ENCODE assay signal across 18 cellular contexts in the genomic region with DNA sequence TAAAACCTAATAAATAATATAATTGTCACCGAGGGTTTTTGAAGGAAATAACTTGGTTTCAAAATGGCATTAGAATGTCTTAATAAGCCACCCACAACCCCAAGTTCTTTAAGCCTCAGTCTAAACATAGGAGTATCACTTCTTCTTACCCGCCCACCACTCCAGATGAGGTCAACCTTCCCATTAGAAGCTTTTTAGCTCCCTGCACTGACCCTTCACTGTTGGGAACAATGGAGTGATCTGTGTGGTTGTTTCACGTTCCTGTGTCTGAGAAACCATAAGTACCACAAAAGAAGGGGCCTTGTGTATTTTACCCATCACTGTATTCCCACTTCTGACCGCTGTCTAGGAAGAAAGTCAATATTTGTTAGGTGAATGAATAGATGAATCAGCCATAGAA.
A peak's percentile ranks its signal among the peaks of the same experiment; 100 is the strongest.
DNase-seq lines count a peak whose midpoint lies in the region; ATAC-seq, FAIRE-seq and TF ChIP-seq lines count a peak whose summit lies in the region.
"Had no signal": no experiment of that assay in that cellular context is flagged by ENCODE, and none has a peak within 500 bp of the region (broad histone marks: within the 10 kb centered on the region; RNA-seq: fewer than 3 reads in every experiment).

No MANE protein-coding gene starts in this region.

- CTCF ChIA-PET in HEK293T (lab: Yijun Ruan, JAX) = no interaction called here

- POLR2A ChIA-PET in HEK293T (lab: Yijun Ruan, JAX) = no interaction called here

- peak; percentile 38 for DNase-seq in NCI-H748 (lab: John Stamatoyannopoulos, UW; ENCODE audit: unreplicated experiment)
- DNase-seq in NCI-H748 treated with DMSO at 0.1 percent for 48 hours (lab: John Stamatoyannopoulos, UW) = no peak
- DNase-seq in SK-MEL-5 (ENCODE audit: low read depth, low spot score) = peak; percentile 71
- peak; percentile 2 for DNase-seq in urothelium cell line (ENCODE audit: low spot score)
- DNase-seq in stimulated activated CD4-positive, alpha-beta T cell treated with anti-CD3 and anti-CD28 coated beads, Interleukin-15, amount 100 ng/mL, for 24 hours = no peak
- no peak for DNase-seq in stimulated activated CD4-positive, alpha-beta T cell treated with anti-CD3 and anti-CD28 coated beads, Interleukin-4, amount 100 ng/mL, for 4 hours
- no peak for DNase-seq in HEK293T (ENCODE audit: extremely low spot score)
- DNase-seq: CD8-positive, alpha-beta T cell; GF-D8; HFFc6; NCI-H1105 treated with DMSO at 0.1 percent for 48 hours; NCI-H1930; SHP77; T-helper 2 cell had no signal

- peak; percentile 59 for ATAC-seq in HG02678 (IDR thresholded peaks at IDR 0.05; ENCODE audit: unreplicated experiment)
- ATAC-seq: CD8-positive, alpha-beta T cell had no signal

- no peak for FAIRE-seq in urothelium cell line (lab: Jason Lieb, UNC)
- FAIRE-seq: D721Med, HTR-8/SVneo, RCC 7860 had no signal

- in situ Hi-C loops in SK-MEL-5 (cut with HindIII; ENCODE audit: low pct_unique_long_range_greater_than_20kb, low sequenced_read_pairs) = no loop called here

TF ChIP-seq in HEK293T, 16 proteins besides CTCF, POLR2A, EP300 and RAD21:
- no peak for TF ChIP-seq FOXK2 (IDR thresholded peaks at IDR 0.05)
- TF ChIP-seq L3MBTL2 (conservative IDR thresholded peaks at IDR 0.05) = no peak
- TF ChIP-seq CTBP1 (IDR thresholded peaks at IDR 0.05; ENCODE audit: borderline replicate concordance) = no peak
- TF ChIP-seq HDGF (IDR thresholded peaks at IDR 0.05; ENCODE audit: borderline replicate concordance) = no peak
- TF ChIP-seq PKNOX1 (IDR thresholded peaks at IDR 0.05) = no peak
- no peak for TF ChIP-seq LEF1 (IDR thresholded peaks at IDR 0.05; ENCODE audit: borderline replicate concordance)
- TF ChIP-seq FOXM1 (IDR thresholded peaks at IDR 0.05; ENCODE audit: borderline replicate concordance) = no peak
- no peak for TF ChIP-seq ARNT (IDR thresholded peaks at IDR 0.05)
- no peak for TF ChIP-seq BHLHE40 (IDR thresholded peaks at IDR 0.05; ENCODE audit: borderline replicate concordance)
- no peak for TF ChIP-seq FOXA1 (IDR thresholded peaks at IDR 0.05)
- no peak for TF ChIP-seq ZNF384 (IDR thresholded peaks at IDR 0.05)
- TF ChIP-seq SP1 (IDR thresholded peaks at IDR 0.05) = no peak
- no peak for TF ChIP-seq TARDBP (IDR thresholded peaks at IDR 0.05)

Comparison
In these comparisons a context has a peak if more than half of its experiments do, and no peak if none do; other contexts are left out.
1. DNase-seq: peak in NCI-H748 (single experiment), SK-MEL-5 (single experiment) and urothelium cell line (single experiment); none in NCI-H748 treated with DMSO at 0.1 percent for 48 hours (single experiment), stimulated activated CD4-positive, alpha-beta T cell treated with anti-CD3 and anti-CD28 coated beads, Interleukin-15, amount 100 ng/mL, for 24 hours (single experiment), stimulated activated CD4-positive, alpha-beta T cell treated with anti-CD3 and anti-CD28 coated beads, Interleukin-4, amount 100 ng/mL, for 4 hours (0 of 2) and HEK293T (single experiment).